ENCODE assay signal across 21 cellular contexts in genomic region chr17:58998871-58999270, GRCh38.
"Had no signal": no experiment of that assay in that cellular context is flagged by ENCODE, and none has a peak within 500 bp of the region (broad histone marks: within the 10 kb centered on the region; RNA-seq: fewer than 3 reads in every experiment).

No MANE protein-coding gene starts in this region.

- DNase-seq: activated CD4-positive, alpha-beta T cell treated with anti-CD3 and anti-CD28 coated beads, Interleukin-2, amount 50 U/mL, for 1 hour; activated CD8-positive, alpha-beta memory T cell treated with anti-CD3 and anti-CD28 coated beads for 24 hours; activated CD8-positive, alpha-beta memory T cell treated with anti-CD3 and anti-CD28 coated beads, Interleukin-2, amount 50 U/mL, for 48 hours; activated gamma-delta T cell; activated T-cell treated with anti-CD3 and anti-CD28 coated beads, Interleukin-2, amount 50 U/mL, for 48 hours; effector memory CD8-positive, alpha-beta T cell; hippocampal formation; islet precursor cell; left colon; midbrain; nucleus accumbens; posterior cingulate gyrus; spleen; stimulated activated CD4-positive, alpha-beta T cell treated with anti-CD3 and anti-CD28 coated beads, Interleukin-4, amount 100 ng/mL, for 4 hours; stimulated activated naive CD4-positive, alpha-beta T cell treated with Interleukin-2 at 50 U/mL for 16 hours; T-helper 1 cell; thyroid gland had no signal

- H3K9me3 Mint-ChIP-seq: activated naive CD4-positive, alpha-beta T cell treated with anti-CD3 and anti-CD28 coated beads, Interleukin-2, amount 50 U/mL, for 24 hours; effector memory CD8-positive, alpha-beta T cell; nephron had no signal

- H3K4me3 Mint-ChIP-seq: activated naive CD4-positive, alpha-beta T cell treated with anti-CD3 and anti-CD28 coated beads, Interleukin-2, amount 50 U/mL, for 24 hours; effector memory CD8-positive, alpha-beta T cell; nephron had no signal

- H3K4me3 ChIP-seq: lung, spleen, thyroid gland had no signal

- H3K27ac Mint-ChIP-seq: nephron had no signal

- H3K27me3 Mint-ChIP-seq: activated naive CD4-positive, alpha-beta T cell treated with anti-CD3 and anti-CD28 coated beads, Interleukin-2, amount 50 U/mL, for 24 hours; effector memory CD8-positive, alpha-beta T cell had no signal

- H3K27me3 ChIP-seq: spleen, thyroid gland had no signal

- ATAC-seq: activated CD4-positive, CD25-positive, alpha-beta regulatory T cell treated with anti-CD3 and anti-CD28 coated beads, Interleukin-2, amount 50 U/mL, for 24 hours; effector memory CD8-positive, alpha-beta T cell; left colon had no signal

- H3K27ac ChIP-seq: thyroid gland had no signal
